In genomic region chr3:126781889-126782491, GRCh38 we compare ENCODE assay signal across 14 cellular contexts.
DNase-seq lines count a peak whose midpoint lies in the region; ATAC-seq and TF ChIP-seq lines count a peak whose summit lies in the region.
"Had no signal": no experiment of that assay in that cellular context is flagged by ENCODE, and none has a peak within 500 bp of the region (broad histone marks: within the 10 kb centered on the region; RNA-seq: fewer than 3 reads in every experiment).

No MANE protein-coding gene starts in this region.

- ATAC-seq in natural killer cell, result no peak
- no peak for ATAC-seq in left lobe of liver
- ATAC-seq: stimulated activated memory B cell treated with anti-CD40 and anti-IgM and Interleukin-4, amounts not matched to agents 10 μg/mL and 1 μg/mL and 100 μg/mL, for 72 hours had no signal

- H3K36me3 Mint-ChIP-seq in natural killer cell, result no peaks in the 10 kb centered on the region

- no peaks in the 10 kb centered on the region for H3K9me3 ChIP-seq in colonic mucosa
- H3K9me3 ChIP-seq: BLaER1 had no signal

- H3K4me3 Mint-ChIP-seq in natural killer cell, result no peak overlapping the region
- H3K4me3 Mint-ChIP-seq: stimulated activated memory B cell treated with anti-CD40 and anti-IgM and Interleukin-4, amounts not matched to agents 10 μg/mL and 1 μg/mL and 100 μg/mL, for 72 hours had no signal

- no peak overlapping the region for H3K27ac Mint-ChIP-seq in natural killer cell
- H3K27ac Mint-ChIP-seq: activated T-helper 2 cell treated with anti-CD3 and anti-CD28 coated beads, Interferon-gamma antibody, Interleukin-2, Interleukin-4, amounts not matched to agents 10 μg/mL and 5 μg/mL and 100 μg/mL, durations not matched to agents 14 hours and 24 hours and 36 hours; stimulated activated memory B cell treated with anti-CD40 and anti-IgM and Interleukin-4, amounts not matched to agents 10 μg/mL and 1 μg/mL and 100 μg/mL, for 72 hours had no signal

- intact Hi-C loops in colonic mucosa (cut with DNase I) (no loop called here), natural killer cell (cut with micrococcal nuclease) (no loop called here)

- peak overlapping the region; percentile 36 for H3K27ac ChIP-seq in colonic mucosa
- H3K27ac ChIP-seq: BLaER1, parathyroid adenoma had no signal

- H3K9ac ChIP-seq in colonic mucosa (ENCODE audit: low read depth in 2 of 2, low read length in 2 of 2), result no peak overlapping the region
- H3K9ac ChIP-seq: BLaER1, parathyroid adenoma had no signal

- H3K4me1 Mint-ChIP-seq in natural killer cell, result peaks cover 0 to 9% of the 10 kb centered on the region in 2 donors

- no peaks in the 10 kb centered on the region for H3K4me1 ChIP-seq in colonic mucosa
- H3K4me1 ChIP-seq: parathyroid adenoma had no signal

- H3K4me3 ChIP-seq in colonic mucosa, result no peak overlapping the region
- H3K4me3 ChIP-seq: BLaER1 had no signal

- H3K36me3 ChIP-seq in colonic mucosa, result no peaks in the 10 kb centered on the region
- H3K36me3 ChIP-seq: BLaER1 had no signal

- no peak for TF ChIP-seq CTCF in colonic mucosa (IDR thresholded peaks at IDR 0.05)
- TF ChIP-seq CTCF in natural killer cell (IDR thresholded peaks at IDR 0.05), result no peak

- no peaks in the 10 kb centered on the region for H3K9me3 Mint-ChIP-seq in natural killer cell
- H3K9me3 Mint-ChIP-seq: activated T-helper 2 cell treated with anti-CD3 and anti-CD28 coated beads, Interferon-gamma antibody, Interleukin-2, Interleukin-4, amounts not matched to agents 10 μg/mL and 5 μg/mL and 100 μg/mL, durations not matched to agents 14 hours and 24 hours and 36 hours; stimulated activated memory B cell treated with anti-CD40 and anti-IgM and Interleukin-4, amounts not matched to agents 10 μg/mL and 1 μg/mL and 100 μg/mL, for 72 hours had no signal

- DNase-seq in A172 (ENCODE audit: low spot score), result peak; percentile 87
- peak; percentile 33 for DNase-seq in HK-2 (ENCODE audit: unreplicated experiment)
- DNase-seq in colonic mucosa, result no peak
- DNase-seq in left kidney (ENCODE audit: low read depth, low spot score), result peak; percentile 38
- no peak for DNase-seq in natural killer cell
- no peak for DNase-seq in stimulated activated CD4-positive, alpha-beta T cell treated with anti-CD3 and anti-CD28 coated beads, Interleukin-12 subunit alpha, Interleukin-12 subunit beta, amount 100 ng/mL, for 4 hours
- no peak for DNase-seq in left lobe of liver (ENCODE audit: low spot score)
- no peak for DNase-seq in COLO668 (lab: John Stamatoyannopoulos, UW; ENCODE audit: unreplicated experiment)
- DNase-seq: erythroblast, T-helper 1 cell had no signal

- H3K27me3 ChIP-seq in colonic mucosa, result no peaks in the 10 kb centered on the region
- H3K27me3 ChIP-seq: BLaER1 had no signal

- no peaks in the 10 kb centered on the region for H3K27me3 Mint-ChIP-seq in natural killer cell (ENCODE audit: low read depth in 2 of 2)
- H3K27me3 Mint-ChIP-seq: stimulated activated memory B cell treated with anti-CD40 and anti-IgM and Interleukin-4, amounts not matched to agents 10 μg/mL and 1 μg/mL and 100 μg/mL, for 72 hours had no signal

Comparison
In these comparisons a context has a peak if more than half of its experiments do, and no peak if none do; other contexts are left out.
1. DNase-seq: peak in A172 (single experiment), HK-2 (single experiment) and left kidney (single experiment); none in colonic mucosa (single experiment), natural killer cell (single experiment), stimulated activated CD4-positive, alpha-beta T cell treated with anti-CD3 and anti-CD28 coated beads, Interleukin-12 subunit alpha, Interleukin-12 subunit beta, amount 100 ng/mL, for 4 hours (single experiment), left lobe of liver (single experiment) and COLO668 (single experiment).